Comparison of ENCODE assay signal across 10 cellular contexts in genomic region chr2:36367497-36368353, GRCh38. TPM values are rescaled to one million over a fixed set of nuclear protein-coding genes. Genes with fewer than 3 reads are reported as not detected.
A peak's percentile ranks its signal among the peaks of the same experiment; 100 is the strongest.
DNase-seq lines count a peak whose midpoint lies in the region; ATAC-seq, FAIRE-seq and TF ChIP-seq lines count a peak whose summit lies in the region.
"Had no signal": no experiment of that assay in that cellular context is flagged by ENCODE, and none has a peak within 500 bp of the region (broad histone marks: within the 10 kb centered on the region; RNA-seq: fewer than 3 reads in every experiment).

No MANE protein-coding gene starts in this region.

- TF ChIP-seq CTCF in endothelial cell of umbilical vein (IDR thresholded peaks at IDR 0.05; ENCODE audit: extremely low read depth in 1 of 2, insufficient read depth in 1 of 2, low read depth in 1 of 2, low read length in 2 of 2) (no peak), MM.1S (IDR thresholded peaks at IDR 0.05; ENCODE audit: low read length) (no peak)

- no peak overlapping the region for H2AFZ ChIP-seq in endothelial cell of umbilical vein (ENCODE audit: low read depth, low read length)
- no peak overlapping the region for H2AFZ ChIP-seq in MM.1S (ENCODE audit: low read length)

- dilution Hi-C loops in endothelial cell of umbilical vein (cut with MboI; ENCODE audit: extremely low pct_ligation_motif_present, low sequenced_read_pairs) = no loop called here

- no peak for FAIRE-seq in endothelial cell of umbilical vein (lab: Jason Lieb, UNC)

- no peaks in the 10 kb centered on the region for H3F3A ChIP-seq in MM.1S (ENCODE audit: insufficient read depth, low read length)

- no peak for TF ChIP-seq POLR2A in endothelial cell of umbilical vein (IDR thresholded peaks at IDR 0.05; ENCODE audit: low read depth, low read length)

- H3K4me3 ChIP-seq in HUES64 (ENCODE audit: low read length) (peak overlapping the region; percentile 30), endothelial cell of umbilical vein (replicated peaks in 1 of 3; ENCODE audit: insufficient read depth in 1 of 3, low read depth in 1 of 3, low read length in 3 of 3) (peak overlapping the region in 1 of 3 experiments; percentile 1), mucosa of rectum (ENCODE audit: low read length in 2 of 2) (peak overlapping the region in 1 of 2 donors; percentile 13), MM.1S (ENCODE audit: low read length) (no peak overlapping the region)

- peak overlapping the region; percentile 10; the same call in 1 of the 2 replicates for H3K9ac ChIP-seq in HUES64 (ENCODE audit: low read depth, low read length)
- peak overlapping the region; percentile 22 for H3K9ac ChIP-seq in endothelial cell of umbilical vein (replicated peaks; ENCODE audit: extremely low read depth, insufficient read depth, low read length)
- peak overlapping the region in 1 of 2 donors; percentile 26 for H3K9ac ChIP-seq in mucosa of rectum (ENCODE audit: low read depth in 1 of 2, low read length in 2 of 2)
- H3K9ac ChIP-seq in MM.1S (ENCODE audit: low read length) = no peak overlapping the region

- BruUV-seq in endothelial cell of umbilical vein (replicated peaks; lab: Mats Ljungman, UMichigan) = no TSS peak

- no peaks in the 10 kb centered on the region for H3K9me2 ChIP-seq in MM.1S (replicated peaks; ENCODE audit: insufficient read depth, low read length)

- DNase-seq in A172 (ENCODE audit: low spot score) (peak; percentile 59), endothelial cell of umbilical vein (ENCODE audit: low read depth, low spot score) (peak; percentile 45), substantia nigra (lab: John Stamatoyannopoulos, UW) (no peak), MM.1S (no peak)
- DNase-seq in stimulated activated CD4-positive, alpha-beta T cell treated with anti-CD3 and anti-CD28 coated beads, Interleukin-4, amount 100 ng/mL, for 4 hours = no peak
- DNase-seq: NK-92 treated with Interleukin-12 subunit alpha and Interleukin-12 subunit beta, amount 100 ng/mL, for 24 hours; T-helper 9 cell had no signal

- CTCF ChIA-PET in endothelial cell of umbilical vein (lab: Charles Lee) = interaction anchor here (0.7 to 6.0 kb wide), 11 partner anchors 8 to 140 kb away, joined by 3 to 27 read pairs (median 5); partner anchors contain the start of gene CRIM1

- intact Hi-C loops in endothelial cell of umbilical vein (cut with micrococcal nuclease) = loop anchor here (1.0 kb wide), 1 partner anchor 9 kb away; no protein-coding TSS in a partner anchor

- no peak for ATAC-seq in GM19452 (IDR thresholded peaks at IDR 0.05; ENCODE audit: unreplicated experiment)

- H3K36me3 ChIP-seq in HUES64 (ENCODE audit: insufficient read depth, low read length) (0 out of 2 replicates have a peak, but pooled peaks cover 7% of the 10 kb centered on the region), endothelial cell of umbilical vein (ENCODE audit: control insufficient read depth in 2 of 2, extremely low read depth in 1 of 2, insufficient read depth in 2 of 2, low read length in 2 of 2) (peaks cover 0 to 3% of the 10 kb centered on the region in 2 experiments), mucosa of rectum (ENCODE audit: control insufficient read depth in 2 of 2, insufficient read depth in 2 of 2, low read length in 2 of 2) (no peaks in the 10 kb centered on the region), MM.1S (replicated peaks; ENCODE audit: insufficient read depth, low read length) (no peaks in the 10 kb centered on the region)

- POLR2A ChIA-PET in endothelial cell of umbilical vein (lab: Charles Lee) = interaction anchor here (1.4 kb wide), 1 partner anchor 118 kb away, joined by 3 read pairs; no protein-coding TSS in a partner anchor

- H3K4me2 ChIP-seq in endothelial cell of umbilical vein (ENCODE audit: insufficient read depth, low read length) (peak overlapping the region; percentile 16), MM.1S (ENCODE audit: low read depth, low read length) (no peak overlapping the region)

- no peaks in the 10 kb centered on the region for H3K9me1 ChIP-seq in endothelial cell of umbilical vein (replicated peaks; ENCODE audit: control insufficient read depth, extremely low read depth, insufficient read depth, low read length)

- WGBS in HUES64 = 45% methylated on average over 9 of the region's 9 CpGs

- no peaks in the 10 kb centered on the region for H3K27me3 ChIP-seq in HUES64 (ENCODE audit: insufficient read depth, low read length)
- H3K27me3 ChIP-seq in endothelial cell of umbilical vein (ENCODE audit: control insufficient read depth in 2 of 2, insufficient read depth in 2 of 2, low read length in 2 of 2) = no peaks in the 10 kb centered on the region
- H3K27me3 ChIP-seq in mucosa of rectum (ENCODE audit: control insufficient read depth in 2 of 2, insufficient read depth in 2 of 2, low read length in 2 of 2) = no peaks in the 10 kb centered on the region
- no peaks in the 10 kb centered on the region for H3K27me3 ChIP-seq in MM.1S (replicated peaks; ENCODE audit: insufficient read depth, low read length)

- H3K9me3 ChIP-seq in HUES64 (ENCODE audit: insufficient read depth, low read depth, low read length) (no peaks in the 10 kb centered on the region), endothelial cell of umbilical vein (replicated peaks; ENCODE audit: control insufficient read depth, insufficient read depth, low read length) (no peaks in the 10 kb centered on the region), mucosa of rectum (ENCODE audit: control insufficient read depth in 2 of 2, low read length in 2 of 2) (no peaks in the 10 kb centered on the region), MM.1S (replicated peaks; ENCODE audit: insufficient read depth, low read length) (no peaks in the 10 kb centered on the region)

- peaks cover 96% of the 10 kb centered on the region for H3K4me1 ChIP-seq in HUES64 (ENCODE audit: insufficient read depth, low read length)
- H3K4me1 ChIP-seq in endothelial cell of umbilical vein (ENCODE audit: control insufficient read depth, extremely low read depth, insufficient read depth, low read length) = peaks cover 96% of the 10 kb centered on the region
- H3K4me1 ChIP-seq in mucosa of rectum (ENCODE audit: control insufficient read depth in 2 of 2, insufficient read depth in 2 of 2, low read length in 2 of 2) = peaks cover 36 to 54% of the 10 kb centered on the region in 2 donors
- peaks cover 8% of the 10 kb centered on the region for H3K4me1 ChIP-seq in MM.1S (ENCODE audit: low read length)

- H3K27ac ChIP-seq in HUES64 (ENCODE audit: low read depth, low read length) (peak overlapping the region; percentile 77), endothelial cell of umbilical vein (ENCODE audit: insufficient read depth, low read depth, low read length) (peak overlapping the region; percentile 31), mucosa of rectum (ENCODE audit: low read depth in 2 of 2, low read length in 2 of 2) (peak overlapping the region; percentile 40 to 44), substantia nigra (ENCODE audit: low read depth, low read length, poor library complexity, severe bottlenecking) (no peak overlapping the region), MM.1S (ENCODE audit: low read length) (no peak overlapping the region)

- peaks cover 14% of the 10 kb centered on the region for H4K20me1 ChIP-seq in endothelial cell of umbilical vein (replicated peaks; ENCODE audit: control insufficient read depth, extremely low read depth, insufficient read depth, low read length)
- no peaks in the 10 kb centered on the region for H4K20me1 ChIP-seq in MM.1S (ENCODE audit: insufficient read depth, low read length)

- peaks cover 100% of the 10 kb centered on the region for H3K79me2 ChIP-seq in endothelial cell of umbilical vein (ENCODE audit: control insufficient read depth, insufficient read depth, low read length)
- H3K79me2 ChIP-seq in MM.1S (ENCODE audit: low read length) = no peaks in the 10 kb centered on the region

TF ChIP-seq in endothelial cell of umbilical vein, 7 proteins besides CTCF, POLR2A, EP300 and RAD21:
- TF ChIP-seq JUN (IDR thresholded peaks at IDR 0.05; ENCODE audit: borderline replicate concordance, insufficient read depth, insufficient read length, low read depth) = no peak
TF ChIP-seq in endothelial cell of umbilical vein: peak in this region for 0.

RNA-seq across cellular contexts. Expression of gene CRIM1, which starts 12.1 kb away (rescaled TPM):
- total RNA-seq in A172 (2014; rRNA removed; shearing (Covaris generic)) = 395 and 406 TPM in 2 replicates
- 8.4 TPM for polyA plus RNA-seq in HUES64 (2013, experiment 1 of 2)
- 7.5 TPM for polyA plus RNA-seq in HUES64 (2013, experiment 2 of 2)
- 649 and 675 TPM in 2 replicates for total RNA-seq in endothelial cell of umbilical vein
- 422 and 462 TPM in 2 replicates for polyA plus RNA-seq in endothelial cell of umbilical vein
- polyA plus RNA-seq in endothelial cell of umbilical vein (2011; cell fraction: cytosol; rRNA removed) = 397 and 400 TPM in 2 replicates
- 406 and 467 TPM in 2 replicates for polyA plus RNA-seq in endothelial cell of umbilical vein (2011; cell fraction: nucleus; rRNA removed)
- 369 and 389 TPM in 2 replicates for polyA plus RNA-seq in endothelial cell of umbilical vein (2012)
- polyA minus RNA-seq in endothelial cell of umbilical vein = 1,644 and 1,810 TPM in 2 replicates
- 271 TPM for polyA minus RNA-seq in endothelial cell of umbilical vein (2011; cell fraction: cytosol; rRNA and poly(A)+ RNA removed)
- 1,549 and 1,599 TPM in 2 replicates for polyA minus RNA-seq in endothelial cell of umbilical vein (2011; cell fraction: nucleus; rRNA and poly(A)+ RNA removed)

Comparison
In these comparisons a context has a peak if more than half of its experiments do, and no peak if none do; other contexts are left out.
1. DNase-seq: peak in A172 (single experiment) and endothelial cell of umbilical vein (single experiment); none in substantia nigra (0 of 49), MM.1S (single experiment) and stimulated activated CD4-positive, alpha-beta T cell treated with anti-CD3 and anti-CD28 coated beads, Interleukin-4, amount 100 ng/mL, for 4 hours (0 of 2).
2. H3K27ac ChIP-seq: peak in HUES64 (single experiment), endothelial cell of umbilical vein (single experiment) and mucosa of rectum (2 of 2); none in substantia nigra (single experiment) and MM.1S (single experiment).